In the genomic region with DNA sequence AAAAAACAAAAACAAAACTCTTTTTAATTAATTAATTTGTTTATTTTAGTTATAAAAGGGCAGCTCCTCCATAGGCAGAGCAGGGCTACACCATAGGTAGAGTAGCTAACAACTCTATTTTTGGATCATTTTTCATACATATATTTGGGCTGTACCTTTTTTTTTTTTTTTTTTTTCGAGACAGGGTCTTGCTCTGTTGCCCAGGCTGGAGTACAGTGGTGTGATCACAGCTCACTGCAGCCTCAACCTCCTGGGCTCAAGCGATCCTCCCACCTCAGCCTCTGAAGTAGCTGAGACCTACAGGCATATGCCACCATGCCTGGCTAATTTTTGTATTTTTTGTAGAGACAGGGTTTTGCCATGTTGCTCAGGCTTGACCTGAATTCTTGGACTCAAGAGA, we compare ENCODE assay signal across 2 cellular contexts.
A peak's percentile ranks its signal among the peaks of the same experiment; 100 is the strongest.
TF ChIP-seq lines count a peak whose summit lies in the region.

No MANE protein-coding gene starts in this region.

TF ChIP-seq in HEK293T, 16 proteins besides CTCF, POLR2A, EP300 and RAD21:
- peak; percentile 63; the same call in 1 of the 2 replicates for TF ChIP-seq ZNF384 (IDR thresholded peaks at IDR 0.05)

TF ChIP-seq in HepG2, 621 proteins besides CTCF, POLR2A, EP300 and RAD21:
- TF ChIP-seq ZNF121 (CRISPR knock-in tag; IDR thresholded peaks at IDR 0.05): 0 out of 2 replicates have a peak, but pooled peaks have one; percentile 49
